In the genomic region with DNA sequence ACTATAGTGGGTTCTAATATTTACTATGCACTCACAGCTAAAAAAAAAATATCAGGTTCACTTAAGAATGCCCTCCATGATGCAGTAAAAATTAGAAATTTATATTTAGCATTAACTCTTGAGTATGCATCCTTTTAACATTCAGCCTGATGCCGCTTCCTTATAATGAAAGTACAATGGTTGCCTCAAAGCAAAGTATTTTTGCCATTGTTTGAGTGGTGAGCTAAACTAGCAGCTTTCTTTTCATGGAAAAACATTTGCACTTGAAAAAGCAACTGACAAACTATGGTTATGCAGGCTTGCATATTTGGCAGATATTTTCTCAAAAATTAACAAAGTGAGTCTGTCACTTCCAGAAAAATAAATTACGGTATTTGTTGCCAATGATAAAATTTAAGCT, we compare ENCODE assay signal across 26 cellular contexts.
"Had no signal": no experiment of that assay in that cellular context is flagged by ENCODE, and none has a peak within 500 bp of the region (broad histone marks: within the 10 kb centered on the region; RNA-seq: fewer than 3 reads in every experiment).

No MANE protein-coding gene starts in this region.

- H3K4me1 Mint-ChIP-seq: activated CD4-positive, alpha-beta T cell treated with anti-CD3 and anti-CD28 coated beads, Interleukin-2, amount 10 ng/mL, durations not matched to agents 7 days and 5 days; activated T-helper 17 cell treated with anti-CD3 and anti-CD28 coated beads, Interleukin-2, amount 50 U/mL, for 72 hours; central memory CD8-positive, alpha-beta T cell had no signal

- ATAC-seq: activated CD8-positive, alpha-beta T cell treated with anti-CD3 and anti-CD28 coated beads for 36 hours; activated T-cell treated with anti-CD3 and anti-CD28 coated beads, Interleukin-2, amount 50 U/mL, for 4 hours; activated T-helper 17 cell treated with anti-CD3 and anti-CD28 coated beads, Interleukin-2, amount 50 U/mL, for 72 hours; esophagus mucosa had no signal

- H3K36me3 ChIP-seq: brain microvascular endothelial cell had no signal

- H3K27ac Mint-ChIP-seq: activated CD4-positive, alpha-beta T cell treated with anti-CD3 and anti-CD28 coated beads, Interleukin-2, amount 10 ng/mL, durations not matched to agents 7 days and 5 days; activated CD8-positive, alpha-beta T cell treated with anti-CD3 and anti-CD28 coated beads for 36 hours; activated naive CD8-positive, alpha-beta T cell; activated T-helper 17 cell treated with anti-CD3 and anti-CD28 coated beads, Interleukin-2, amount 50 U/mL, for 72 hours; dendritic cell treated with granulocyte-macrophage colony-stimulating factor and Interleukin-4, amounts not matched to agents 40 ng/mL and 50 ng/mL, for 4 days; endodermal cell had no signal

- H3K27me3 ChIP-seq: brain microvascular endothelial cell, dorsolateral prefrontal cortex had no signal

- H3K27ac ChIP-seq: brain microvascular endothelial cell, coronary artery, dorsolateral prefrontal cortex had no signal

- H3K4me3 Mint-ChIP-seq: activated CD4-positive, alpha-beta T cell treated with anti-CD3 and anti-CD28 coated beads, Interleukin-2, amount 10 ng/mL, durations not matched to agents 7 days and 5 days; activated CD8-positive, alpha-beta T cell treated with anti-CD3 and anti-CD28 coated beads for 36 hours; activated naive CD8-positive, alpha-beta T cell; activated T-cell treated with anti-CD3 and anti-CD28 coated beads, Interleukin-2, amount 50 U/mL, for 4 hours; activated T-helper 17 cell treated with anti-CD3 and anti-CD28 coated beads, Interleukin-2, amount 50 U/mL, for 72 hours; central memory CD8-positive, alpha-beta T cell; dendritic cell treated with granulocyte-macrophage colony-stimulating factor and Interleukin-4, amounts not matched to agents 40 ng/mL and 50 ng/mL, for 4 days; endodermal cell had no signal

- DNase-seq: activated CD4-positive, alpha-beta T cell treated with anti-CD3 and anti-CD28 coated beads for 1 hour; activated CD4-positive, alpha-beta T cell treated with anti-CD3 and anti-CD28 coated beads for 4 hours; activated CD4-positive, alpha-beta T cell treated with anti-CD3 and anti-CD28 coated beads, Interleukin-2, amount 10 ng/mL, durations not matched to agents 7 days and 5 days; activated CD4-positive, alpha-beta T cell treated with anti-CD3 and anti-CD28 coated beads, Interleukin-2, amount 50 U/mL, for 4 hours; activated CD8-positive, alpha-beta memory T cell treated with anti-CD3 and anti-CD28 coated beads for 24 hours; activated CD8-positive, alpha-beta T cell treated with anti-CD3 and anti-CD28 coated beads for 36 hours; activated effector memory CD4-positive, alpha-beta T cell treated with Interleukin-2 at 50 U/mL for 16 hours; activated gamma-delta T cell treated with Interleukin-2 at 50 U/mL for 16 hours; activated naive CD4-positive, alpha-beta T cell treated with anti-CD3 and anti-CD28 coated beads, Interleukin-2, amount 50 U/mL, for 16 hours; activated naive CD4-positive, alpha-beta T cell treated with Interleukin-2 at 50 U/mL for 16 hours; activated T-cell treated with anti-CD3 and anti-CD28 coated beads, Interleukin-2, amount 50 U/mL, for 4 hours; amniotic stem cell; anterior cingulate cortex; brain microvascular endothelial cell; dorsolateral prefrontal cortex; effector memory CD4-positive, alpha-beta T cell; endodermal cell; foreskin fibroblast; head of caudate nucleus; T-helper 2 cell had no signal

- H3K4me3 ChIP-seq: coronary artery, dorsolateral prefrontal cortex had no signal

- H3K36me3 Mint-ChIP-seq: activated naive CD8-positive, alpha-beta T cell had no signal

- H3K27me3 Mint-ChIP-seq: activated CD4-positive, alpha-beta T cell treated with anti-CD3 and anti-CD28 coated beads, Interleukin-2, amount 10 ng/mL, durations not matched to agents 7 days and 5 days; activated CD8-positive, alpha-beta T cell treated with anti-CD3 and anti-CD28 coated beads for 36 hours; activated naive CD8-positive, alpha-beta T cell; activated T-helper 17 cell treated with anti-CD3 and anti-CD28 coated beads, Interleukin-2, amount 50 U/mL, for 72 hours; central memory CD8-positive, alpha-beta T cell; dendritic cell treated with granulocyte-macrophage colony-stimulating factor and Interleukin-4, amounts not matched to agents 40 ng/mL and 50 ng/mL, for 4 days had no signal

- H3K9me3 Mint-ChIP-seq: activated CD4-positive, alpha-beta T cell treated with anti-CD3 and anti-CD28 coated beads, Interleukin-2, amount 10 ng/mL, durations not matched to agents 7 days and 5 days; activated CD8-positive, alpha-beta T cell treated with anti-CD3 and anti-CD28 coated beads for 36 hours; activated T-cell treated with anti-CD3 and anti-CD28 coated beads, Interleukin-2, amount 50 U/mL, for 4 hours; activated T-helper 17 cell treated with anti-CD3 and anti-CD28 coated beads, Interleukin-2, amount 50 U/mL, for 72 hours; dendritic cell treated with granulocyte-macrophage colony-stimulating factor and Interleukin-4, amounts not matched to agents 40 ng/mL and 50 ng/mL, for 4 days; endodermal cell had no signal
